ENCODE assay signal across 8 cellular contexts in the genomic region with DNA sequence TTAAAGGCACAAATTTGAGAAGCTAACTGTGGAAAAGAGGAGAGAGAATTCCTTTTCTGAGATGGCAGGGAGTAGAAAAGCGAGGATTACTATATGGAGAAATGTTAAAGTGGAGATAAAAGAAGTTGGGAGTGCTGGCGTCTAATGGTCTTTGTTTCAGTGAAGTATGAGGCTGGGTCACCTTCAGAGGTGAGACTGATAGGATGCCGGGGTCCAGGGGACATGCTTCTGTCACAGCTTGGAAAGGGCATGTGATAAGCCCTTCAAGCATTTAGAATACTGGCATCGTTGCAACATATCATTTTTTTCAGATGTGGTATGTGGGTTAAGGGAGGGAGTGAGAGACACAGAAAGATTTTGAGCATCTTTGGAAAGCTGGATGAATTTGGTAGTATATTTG. TPM values are rescaled to one million over a fixed set of nuclear protein-coding genes. Genes with fewer than 3 reads are reported as not detected.
A peak's percentile ranks its signal among the peaks of the same experiment; 100 is the strongest.
DNase-seq lines count a peak whose midpoint lies in the region; ATAC-seq and TF ChIP-seq lines count a peak whose summit lies in the region.
"Not testable (repeated sequence)": the region's sequence is repeated elsewhere in the genome, so short reads cannot be mapped to it uniquely, and the experiment has no call there.

No MANE protein-coding gene starts in this region.

- intact Hi-C loops in Right ventricle myocardium superior (cut with DNase I) = not testable (repeated sequence)

- H3K4me3 ChIP-seq in SK-N-MC (peak overlapping the region; percentile 83), iPS-18a (ENCODE audit: low read length) (peak overlapping the region; percentile 66)

- peak; percentile 14 for DNase-seq in DMS 273 (lab: John Stamatoyannopoulos, UW; ENCODE audit: unreplicated experiment)
- DNase-seq in SK-N-MC (ENCODE audit: low read depth, low spot score); activated T-cell treated with anti-CD3 and anti-CD28 coated beads, Interleukin-2, amount 50 U/mL, for 72 hours; Right ventricle myocardium superior; neural crest cell (ENCODE audit: low read depth, low spot score); type B pancreatic cell (ENCODE audit: extremely low spot score, unreplicated experiment): not testable (repeated sequence)

- H3K4me1 ChIP-seq in iPS-18a (ENCODE audit: control insufficient read depth, low read depth, low read length) = not testable (repeated sequence)

- H3K27ac Mint-ChIP-seq in activated T-cell treated with anti-CD3 and anti-CD28 coated beads, Interleukin-2, amount 50 U/mL, for 72 hours = peak overlapping the region; percentile 13
- peak overlapping the region in 3 of 5 experiments; percentile 14 to 94 (median 69) for H3K27ac Mint-ChIP-seq in brain
- not testable (repeated sequence) for H3K27ac Mint-ChIP-seq in neural crest cell (ENCODE audit: unreplicated experiment); type B pancreatic cell

- peaks cover 29% of the 10 kb centered on the region for H3K27me3 Mint-ChIP-seq in activated T-cell treated with anti-CD3 and anti-CD28 coated beads, Interleukin-2, amount 50 U/mL, for 72 hours (ENCODE audit: low read depth)
- H3K27me3 Mint-ChIP-seq in brain (peaks cover 16% of the 10 kb centered on the region), neural crest cell (ENCODE audit: low read depth) (peaks cover 35% of the 10 kb centered on the region), type B pancreatic cell (peaks cover 31% of the 10 kb centered on the region)

- not testable (repeated sequence) for H3K4me1 Mint-ChIP-seq in activated T-cell treated with anti-CD3 and anti-CD28 coated beads, Interleukin-2, amount 50 U/mL, for 72 hours (ENCODE audit: low read depth); brain; neural crest cell; type B pancreatic cell (ENCODE audit: unreplicated experiment)

- H3K4me3 Mint-ChIP-seq in activated T-cell treated with anti-CD3 and anti-CD28 coated beads, Interleukin-2, amount 50 U/mL, for 72 hours = peak overlapping the region; percentile 23 to 85
- H3K4me3 Mint-ChIP-seq in brain = peak overlapping the region; percentile 84 to 87 (median 86)
- peak overlapping the region; percentile 60 for H3K4me3 Mint-ChIP-seq in neural crest cell
- peak overlapping the region; percentile 88 for H3K4me3 Mint-ChIP-seq in type B pancreatic cell

- not testable (repeated sequence) for H3K9me3 ChIP-seq in SK-N-MC (ENCODE audit: low read depth, low read length); iPS-18a (ENCODE audit: control insufficient read depth, low read depth, low read length)

- peaks cover 27% of the 10 kb centered on the region for H3K27me3 ChIP-seq in iPS-18a (ENCODE audit: control insufficient read depth, insufficient read depth, low read length)

- H3K36me3 ChIP-seq in SK-N-MC (ENCODE audit: insufficient read depth, low read length); iPS-18a (ENCODE audit: control insufficient read depth, low read depth, low read length): not testable (repeated sequence)

- not testable (repeated sequence) for H3K36me3 Mint-ChIP-seq in activated T-cell treated with anti-CD3 and anti-CD28 coated beads, Interleukin-2, amount 50 U/mL, for 72 hours (ENCODE audit: insufficient read depth in 2 of 2); brain; neural crest cell (ENCODE audit: low read depth); type B pancreatic cell

- not testable (repeated sequence) for ATAC-seq in activated T-cell treated with anti-CD3 and anti-CD28 coated beads, Interleukin-2, amount 50 U/mL, for 72 hours (replicated peaks in 1 of 2)
- ATAC-seq in Right ventricle myocardium superior (ENCODE audit: poor library complexity) = peak; percentile 32

- not testable (repeated sequence) for H3K9me3 Mint-ChIP-seq in activated T-cell treated with anti-CD3 and anti-CD28 coated beads, Interleukin-2, amount 50 U/mL, for 72 hours; brain; neural crest cell; type B pancreatic cell

- not testable (repeated sequence) for TF ChIP-seq CTCF in brain (conservative IDR thresholded peaks at IDR 0.05); neural crest cell (conservative IDR thresholded peaks at IDR 0.05); type B pancreatic cell (conservative IDR thresholded peaks at IDR 0.05)

- H3K27ac ChIP-seq in SK-N-MC; iPS-18a (ENCODE audit: low read length): not testable (repeated sequence)

- H3K9ac ChIP-seq in SK-N-MC (ENCODE audit: insufficient read length) = peak overlapping the region; percentile 71
- not testable (repeated sequence) for H3K9ac ChIP-seq in iPS-18a (ENCODE audit: low read length)

RNA-seq across cellular contexts. Expression of gene STEAP1, which starts 34.1 kb away (rescaled TPM):
- 1 to 10 TPM; 2.0 to 2.1 TPM for total RNA-seq in activated T-cell treated with anti-CD3 and anti-CD28 coated beads, Interleukin-2, amount 50 U/mL, for 72 hours
- polyA plus RNA-seq in brain (ENCODE audit: insufficient read depth, low read depth, low replicate concordance) = 0.32 TPM
- 1.2 TPM for total RNA-seq in Right ventricle myocardium superior
- total RNA-seq in neural crest cell = 2.4 and 3.3 TPM in 2 replicates
- 2.9 and 3.4 TPM in 2 replicates for total RNA-seq in type B pancreatic cell (ENCODE audit: low replicate concordance)
